ENCODE assay signal across 16 cellular contexts in the genomic region with DNA sequence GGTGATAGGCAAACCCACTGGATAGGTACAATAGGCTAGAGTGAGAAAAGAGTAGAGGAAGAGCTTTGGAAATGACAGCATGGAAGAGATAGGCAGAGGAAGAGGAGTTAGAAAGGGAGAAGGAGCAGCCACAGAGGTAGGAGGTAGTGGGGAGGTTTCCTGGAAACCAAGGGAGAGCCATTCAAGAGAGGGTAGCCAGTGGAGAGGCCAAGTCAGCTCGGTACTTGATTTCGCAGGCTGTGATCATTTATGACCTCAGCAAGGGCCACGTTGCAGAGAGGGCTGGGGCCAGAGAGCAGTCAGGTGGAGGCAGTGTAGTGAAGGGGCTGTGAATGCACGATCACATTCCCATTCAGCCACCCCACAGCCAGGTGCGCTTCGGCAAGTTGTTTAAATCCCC.
DNase-seq lines count a peak whose midpoint lies in the region; ATAC-seq and TF ChIP-seq lines count a peak whose summit lies in the region.
"Had no signal": no experiment of that assay in that cellular context is flagged by ENCODE, and none has a peak within 500 bp of the region (broad histone marks: within the 10 kb centered on the region; RNA-seq: fewer than 3 reads in every experiment).

No MANE protein-coding gene starts in this region.

- 83% methylated on average over 6 of the region's 6 CpGs for WGBS in suprapubic skin

- H3K9ac ChIP-seq in BLaER1 treated with 17β-estradiol and CSF1 and Interleukin-3, amounts not matched to agents 10 nM and 100 nM: no peak overlapping the region

- no peak for TF ChIP-seq POLR2A in suprapubic skin (IDR thresholded peaks at IDR 0.05)

- no peaks in the 10 kb centered on the region for H3K9me3 ChIP-seq in BLaER1 treated with 17β-estradiol and CSF1 and Interleukin-3, amounts not matched to agents 10 nM and 100 nM (replicated peaks in 1 of 11)
- no peaks in the 10 kb centered on the region for H3K9me3 ChIP-seq in suprapubic skin
- no peaks in the 10 kb centered on the region for H3K9me3 ChIP-seq in BE2C
- H3K9me3 ChIP-seq: left lung had no signal

- no peak overlapping the region for H3K4me3 ChIP-seq in BLaER1 treated with 17β-estradiol and CSF1 and Interleukin-3, amounts not matched to agents 10 nM and 100 nM
- H3K4me3 ChIP-seq in suprapubic skin: no peak overlapping the region
- H3K4me3 ChIP-seq in BE2C (ENCODE audit: low read depth, low read length): no peak overlapping the region
- H3K4me3 ChIP-seq: cardiac muscle cell, left lung had no signal

- no peaks in the 10 kb centered on the region for H3K9me3 Mint-ChIP-seq in activated naive CD8-positive, alpha-beta T cell treated with anti-CD3 and anti-CD28 coated beads, Interleukin-2, amount 10 ng/mL, durations not matched to agents 7 days and 5 days
- peaks cover 3% of the 10 kb centered on the region for H3K9me3 Mint-ChIP-seq in natural killer cell treated with Interleukin-12 subunit alpha and Interleukin-12 subunit beta and Interleukin-15 and Interleukin-18, amount 100 ng/mL, for 72 hours
- H3K9me3 Mint-ChIP-seq: activated naive CD4-positive, alpha-beta T cell treated with anti-CD3 and anti-CD28 coated beads, Interleukin-2, amount 10 ng/mL, durations not matched to agents 7 days and 5 days had no signal

- peaks cover 12% of the 10 kb centered on the region for H3K36me3 Mint-ChIP-seq in activated naive CD8-positive, alpha-beta T cell treated with anti-CD3 and anti-CD28 coated beads, Interleukin-2, amount 10 ng/mL, durations not matched to agents 7 days and 5 days
- H3K36me3 Mint-ChIP-seq in natural killer cell treated with Interleukin-12 subunit alpha and Interleukin-12 subunit beta and Interleukin-15 and Interleukin-18, amount 100 ng/mL, for 72 hours: no peaks in the 10 kb centered on the region

- H3K4me1 Mint-ChIP-seq in activated naive CD8-positive, alpha-beta T cell treated with anti-CD3 and anti-CD28 coated beads, Interleukin-2, amount 10 ng/mL, durations not matched to agents 7 days and 5 days: peaks cover 26% of the 10 kb centered on the region
- peaks cover 36 to 49% of the 10 kb centered on the region in 2 donors for H3K4me1 Mint-ChIP-seq in natural killer cell treated with Interleukin-12 subunit alpha and Interleukin-12 subunit beta and Interleukin-15 and Interleukin-18, amount 100 ng/mL, for 72 hours (ENCODE audit: low read depth in 2 of 2)

- no peak overlapping the region for H3K4me3 Mint-ChIP-seq in activated naive CD8-positive, alpha-beta T cell treated with anti-CD3 and anti-CD28 coated beads, Interleukin-2, amount 10 ng/mL, durations not matched to agents 7 days and 5 days
- peak overlapping the region; percentile 17 for H3K4me3 Mint-ChIP-seq in natural killer cell treated with Interleukin-12 subunit alpha and Interleukin-12 subunit beta and Interleukin-15 and Interleukin-18, amount 100 ng/mL, for 72 hours
- H3K4me3 Mint-ChIP-seq: activated naive CD4-positive, alpha-beta T cell treated with anti-CD3 and anti-CD28 coated beads, Interleukin-2, amount 10 ng/mL, durations not matched to agents 7 days and 5 days had no signal

- peak overlapping the region in 6 of 11 experiments; percentile 2 to 30 (median 6); a peak in 6 of 22 replicates for H3K27ac ChIP-seq in BLaER1 treated with 17β-estradiol and CSF1 and Interleukin-3, amounts not matched to agents 10 nM and 100 nM
- H3K27ac ChIP-seq in suprapubic skin: no peak overlapping the region
- H3K27ac ChIP-seq: cardiac muscle cell, left lung, VCaP had no signal

- POLR2A ChIA-PET in activated naive CD8-positive, alpha-beta T cell treated with anti-CD3 and anti-CD28 coated beads, Interleukin-2, amount 10 ng/mL, durations not matched to agents 7 days and 5 days (lab: Charles Lee): interaction anchor here (0.8 to 1.1 kb wide), 2 partner anchors 12 to 20 kb away, joined by 3 to 4 read pairs; no protein-coding TSS in a partner anchor

- H3K36me3 ChIP-seq in BLaER1 treated with 17β-estradiol and CSF1 and Interleukin-3, amounts not matched to agents 10 nM and 100 nM: peaks cover 0 to 99% (median 53%) of the 10 kb centered on the region in 11 experiments; a peak in 21 of 22 replicates
- H3K36me3 ChIP-seq in suprapubic skin (no peaks in the 10 kb centered on the region), BE2C (no peaks in the 10 kb centered on the region)
- H3K36me3 ChIP-seq: cardiac muscle cell, left lung had no signal

- peak overlapping the region; percentile 13 to 68 (median 49); a peak in 17 of 22 replicates for H3K4me2 ChIP-seq in BLaER1 treated with 17β-estradiol and CSF1 and Interleukin-3, amounts not matched to agents 10 nM and 100 nM

- peaks cover 25 to 87% (median 78%) of the 10 kb centered on the region in 10 experiments for H3K4me1 ChIP-seq in BLaER1 treated with 17β-estradiol and CSF1 and Interleukin-3, amounts not matched to agents 10 nM and 100 nM
- H3K4me1 ChIP-seq in suprapubic skin: peaks cover 11% of the 10 kb centered on the region
- H3K4me1 ChIP-seq in BE2C: 0 out of 2 replicates have a peak, but pooled peaks cover 8% of the 10 kb centered on the region
- H3K4me1 ChIP-seq: left lung had no signal

- peak; percentile 3 for ATAC-seq in GM18511 (IDR thresholded peaks at IDR 0.05; ENCODE audit: unreplicated experiment)
- no peak for ATAC-seq in activated naive CD8-positive, alpha-beta T cell treated with anti-CD3 and anti-CD28 coated beads, Interleukin-2, amount 10 ng/mL, durations not matched to agents 7 days and 5 days (ENCODE audit: low read depth)
- ATAC-seq in natural killer cell treated with Interleukin-12 subunit alpha and Interleukin-12 subunit beta and Interleukin-15 and Interleukin-18, amount 100 ng/mL, for 72 hours: peak in 1 of 2 donors; percentile 32

- TF ChIP-seq CTCF in suprapubic skin (IDR thresholded peaks at IDR 0.05) (no peak), BE2C (IDR thresholded peaks at IDR 0.05; ENCODE audit: low read depth, low read length) (no peak)

- H3K27me3 ChIP-seq in BLaER1 treated with 17β-estradiol and CSF1 and Interleukin-3, amounts not matched to agents 10 nM and 100 nM: no peaks in the 10 kb centered on the region
- H3K27me3 ChIP-seq in suprapubic skin (no peaks in the 10 kb centered on the region), BE2C (no peaks in the 10 kb centered on the region)
- H3K27me3 ChIP-seq: cardiac muscle cell, left lung had no signal

- H3K27ac Mint-ChIP-seq in activated naive CD8-positive, alpha-beta T cell treated with anti-CD3 and anti-CD28 coated beads, Interleukin-2, amount 10 ng/mL, durations not matched to agents 7 days and 5 days: peak overlapping the region; percentile 3
- H3K27ac Mint-ChIP-seq in natural killer cell treated with Interleukin-12 subunit alpha and Interleukin-12 subunit beta and Interleukin-15 and Interleukin-18, amount 100 ng/mL, for 72 hours: peak overlapping the region; percentile 45 to 68
- H3K27ac Mint-ChIP-seq: activated naive CD4-positive, alpha-beta T cell treated with anti-CD3 and anti-CD28 coated beads, Interleukin-2, amount 10 ng/mL, durations not matched to agents 7 days and 5 days had no signal

- H3K27me3 Mint-ChIP-seq in activated naive CD8-positive, alpha-beta T cell treated with anti-CD3 and anti-CD28 coated beads, Interleukin-2, amount 10 ng/mL, durations not matched to agents 7 days and 5 days: no peaks in the 10 kb centered on the region
- no peaks in the 10 kb centered on the region for H3K27me3 Mint-ChIP-seq in natural killer cell treated with Interleukin-12 subunit alpha and Interleukin-12 subunit beta and Interleukin-15 and Interleukin-18, amount 100 ng/mL, for 72 hours
- H3K27me3 Mint-ChIP-seq: activated naive CD4-positive, alpha-beta T cell treated with anti-CD3 and anti-CD28 coated beads, Interleukin-2, amount 10 ng/mL, durations not matched to agents 7 days and 5 days had no signal

- DNase-seq in activated naive CD8-positive, alpha-beta T cell treated with anti-CD3 and anti-CD28 coated beads, Interleukin-2, amount 10 ng/mL, durations not matched to agents 7 days and 5 days: no peak
- DNase-seq in natural killer cell treated with Interleukin-12 subunit alpha and Interleukin-12 subunit beta and Interleukin-15 and Interleukin-18, amount 100 ng/mL, for 72 hours (ENCODE audit: low spot score): no peak
- DNase-seq in C1 segment of cervical spinal cord (lab: John Stamatoyannopoulos, UW) (no peak), suprapubic skin (ENCODE audit: low spot score in 2 of 2) (no peak), NCI-H1092 treated with DMSO at 0.1 percent for 48 hours (lab: John Stamatoyannopoulos, UW) (no peak), BE2C (no peak)
- DNase-seq: activated naive CD4-positive, alpha-beta T cell treated with anti-CD3 and anti-CD28 coated beads, Interleukin-2, amount 10 ng/mL, durations not matched to agents 7 days and 5 days; DMS79; left lung; NCI-H2107; NCI-H748 treated with DMSO at 0.1 percent for 48 hours; SW 1271 had no signal

- H4K20me1 ChIP-seq in BLaER1 treated with 17β-estradiol and CSF1 and Interleukin-3, amounts not matched to agents 10 nM and 100 nM: peaks cover 15 to 100% (median 98%) of the 10 kb centered on the region in 11 experiments; a peak in 21 of 22 replicates

- no peak for TF ChIP-seq EP300 in suprapubic skin (IDR thresholded peaks at IDR 0.05)
